In genomic region chr17:10198509-10199249, GRCh38 we compare ENCODE assay signal across 8 cellular contexts. TPM values are rescaled to one million over a fixed set of nuclear protein-coding genes. Genes with fewer than 3 reads are reported as not detected.
A peak's percentile ranks its signal among the peaks of the same experiment; 100 is the strongest.
DNase-seq lines count a peak whose midpoint lies in the region; ATAC-seq and TF ChIP-seq lines count a peak whose summit lies in the region.

GAS7 (minus strand) TSS chr17:10198606.

- peak; percentile 46 for DNase-seq in D341Med (ENCODE audit: low spot score)
- peak; percentile 86 for DNase-seq in H9
- DNase-seq in substantia nigra (lab: John Stamatoyannopoulos, UW): peak in 41 of 49 donors; percentile 14 to 79 (median 49)
- no peak for DNase-seq in DMS79 treated with DMSO at 0.1 percent for 48 hours (lab: John Stamatoyannopoulos, UW)

- no peak within 1 kb of the TSS for H2BK20ac ChIP-seq in H9 (ENCODE audit: low read depth, low read length, poor library complexity, severe bottlenecking)

- H2AK5ac ChIP-seq in H9 (ENCODE audit: insufficient read length, low read length): no peak within 1 kb of the TSS

- no peaks in the 10 kb centered on the region for H3K79me2 ChIP-seq in H9 (ENCODE audit: insufficient read depth, low read length)

- H3K9me3 ChIP-seq in H9 (ENCODE audit: control insufficient read depth, low read depth, low read length) (no peaks in the 10 kb centered on the region), ectodermal cell (ENCODE audit: control insufficient read depth, low read length) (no peaks in the 10 kb centered on the region), mononuclear cell (ENCODE audit: low read depth, low read length) (no peaks in the 10 kb centered on the region)

- no peaks in the 10 kb centered on the region for H4K20me1 ChIP-seq in H9 (ENCODE audit: control insufficient read depth, insufficient read depth, insufficient read length)

- H3T11ph ChIP-seq in H9 (ENCODE audit: low read length): no peak within 1 kb of the TSS

- no peak within 1 kb of the TSS for H2AFZ ChIP-seq in H9 (ENCODE audit: low read length)

- H3K4me3 ChIP-seq in WI38 (ENCODE audit: low read depth, low read length): peak within 1 kb of the TSS; percentile 80
- H3K4me3 ChIP-seq in ectodermal cell (ENCODE audit: insufficient read depth, low read depth, low read length): peak within 1 kb of the TSS; percentile 55
- peak within 1 kb of the TSS; percentile 59 for H3K4me3 ChIP-seq in mononuclear cell (ENCODE audit: low read length)

- no peak within 1 kb of the TSS for H4K5ac ChIP-seq in H9 (ENCODE audit: insufficient read length, low read depth, low read length)

- H3K56ac ChIP-seq in H9 (ENCODE audit: insufficient read length, low read depth, low read length): no peak within 1 kb of the TSS

- no CpG with 5 or more reads among the region's 86 CpGs for WGBS in H9 (ENCODE audit: extremely low coverage, insufficient read length, low lambda C conversion rate)
- 1% methylated on average over 86 of the region's 86 CpGs for WGBS in ectodermal cell, 2 experiments

- no peaks in the 10 kb centered on the region for H3K4me1 ChIP-seq in H9 (ENCODE audit: insufficient read depth, low read length)
- peaks cover 6% of the 10 kb centered on the region for H3K4me1 ChIP-seq in ectodermal cell (ENCODE audit: control insufficient read depth, insufficient read depth, low read length)
- peaks cover 27% of the 10 kb centered on the region for H3K4me1 ChIP-seq in mononuclear cell (ENCODE audit: insufficient read depth, low read length)

- H3K27ac ChIP-seq in H9 (ENCODE audit: insufficient read length, low read depth, low read length) (no peak within 1 kb of the TSS), ectodermal cell (ENCODE audit: insufficient read depth, low read depth, low read length, poor library complexity, severe bottlenecking) (no peak within 1 kb of the TSS), substantia nigra (ENCODE audit: low read depth, low read length, poor library complexity, severe bottlenecking) (peak within 1 kb of the TSS; percentile 41)

- H2BK15ac ChIP-seq in H9 (ENCODE audit: low read depth, low read length): no peak within 1 kb of the TSS

- no peak within 1 kb of the TSS for H3K18ac ChIP-seq in H9 (ENCODE audit: insufficient read length, low read depth, low read length)

- H3K4me3 Mint-ChIP-seq in H9: peak within 1 kb of the TSS; percentile 67 to 81

- H2BK5ac ChIP-seq in H9 (ENCODE audit: insufficient read length, low read length): no peak within 1 kb of the TSS

- peak within 1 kb of the TSS; percentile 83 for H3K14ac ChIP-seq in H9 (ENCODE audit: insufficient read depth, low read length)

- no peak within 1 kb of the TSS for H3K23ac ChIP-seq in H9 (ENCODE audit: insufficient read length, low read depth, low read length)

- peaks cover 7% of the 10 kb centered on the region; the same call in 1 of the 2 replicates for H3K27me3 ChIP-seq in H9 (ENCODE audit: insufficient read depth, low read length)
- H3K27me3 ChIP-seq in ectodermal cell (ENCODE audit: control insufficient read depth, insufficient read depth, low read length, poor library complexity, severe bottlenecking): peaks cover 60% of the 10 kb centered on the region
- peaks cover 14% of the 10 kb centered on the region for H3K27me3 ChIP-seq in mononuclear cell (ENCODE audit: insufficient read depth, low read length)

- H3K36me3 ChIP-seq in ectodermal cell (ENCODE audit: control insufficient read depth, insufficient read depth, low read length): no peaks in the 10 kb centered on the region

- peak within 1 kb of the TSS; percentile 72 for H3K4me2 ChIP-seq in H9 (ENCODE audit: insufficient read depth, insufficient read length, low read length)

- no peak for ATAC-seq in HG02981 (IDR thresholded peaks at IDR 0.05; ENCODE audit: unreplicated experiment)

- no peak within 1 kb of the TSS for H3K4ac ChIP-seq in H9 (ENCODE audit: low read depth, low read length)

- TF ChIP-seq CTCF in H9 (conservative IDR thresholded peaks at IDR 0.05) (no peak), WI38 (IDR thresholded peaks at IDR 0.05; ENCODE audit: low read depth, low read length) (no peak)

- H3K9me3 Mint-ChIP-seq in H9: peaks cover 18% of the 10 kb centered on the region in 2 experiments

- H3K36me3 Mint-ChIP-seq in H9 (ENCODE audit: insufficient read depth in 1 of 3, low read depth in 3 of 3): peaks cover 9 to 18% (median 12%) of the 10 kb centered on the region in 3 experiments

- H3K23me2 ChIP-seq in H9 (ENCODE audit: insufficient read length, low read depth, low read length, poor library complexity, severe bottlenecking): peaks cover 7% of the 10 kb centered on the region

- no peak within 1 kb of the TSS for H2BK120ac ChIP-seq in H9 (ENCODE audit: low read depth, low read length, poor library complexity, severe bottlenecking)

- no peak within 1 kb of the TSS for H4K91ac ChIP-seq in H9 (ENCODE audit: insufficient read length, low read depth, low read length)

- peaks cover 4 to 6% of the 10 kb centered on the region in 2 experiments; a peak in 3 of 4 replicates for H3K4me1 Mint-ChIP-seq in H9

- H2BK12ac ChIP-seq in H9 (ENCODE audit: insufficient read length, low read depth, low read length): no peak within 1 kb of the TSS

- H3K27ac Mint-ChIP-seq in H9: peak within 1 kb of the TSS in 1 of 3 experiments; percentile 20; a peak in 1 of 7 replicates

- peaks cover 63% of the 10 kb centered on the region for H3K27me3 Mint-ChIP-seq in H9 (ENCODE audit: low read depth)

- H4K8ac ChIP-seq in H9 (replicated peaks; ENCODE audit: insufficient read length, low read depth, low read length): no peak within 1 kb of the TSS

- H3K9ac ChIP-seq in H9 (ENCODE audit: extremely low read depth, insufficient read length, low read length): no peak within 1 kb of the TSS

- H3K79me1 ChIP-seq in H9 (ENCODE audit: insufficient read depth, low read depth, low read length, poor library complexity, severe bottlenecking): no peaks in the 10 kb centered on the region

RNA-seq across cellular contexts. Expression of gene GAS7, which starts in this region (rescaled TPM):
- total RNA-seq in H9 (2021) (4.8 and 6.0 TPM in 2 replicates), mononuclear cell (38.4 TPM)
- polyA plus RNA-seq in ectodermal cell (2013, experiment 1 of 4): 7.3 TPM
- 8.1 TPM for polyA plus RNA-seq in ectodermal cell (2013, experiment 2 of 4)
- polyA plus RNA-seq in ectodermal cell (2013, experiment 3 of 4): 5.4 TPM
- polyA plus RNA-seq in ectodermal cell (2013, experiment 4 of 4): 6.7 TPM
